27 cellular contexts compared by ENCODE assay signal in genomic region chr3:114020907-114021306, GRCh38.
"Had no signal": no experiment of that assay in that cellular context is flagged by ENCODE, and none has a peak within 500 bp of the region (broad histone marks: within the 10 kb centered on the region; RNA-seq: fewer than 3 reads in every experiment).

No MANE protein-coding gene starts in this region.

- H3K4me1 ChIP-seq: esophagus squamous epithelium, heart right ventricle, left lung, prostate gland, right atrium auricular region, stomach, thyroid gland, vagina had no signal

- H3K27ac ChIP-seq: coronary artery, esophagus squamous epithelium, heart right ventricle, left lung, prostate gland, right atrium auricular region, stomach, thyroid gland, vagina had no signal

- H3K4me3 ChIP-seq: coronary artery, esophagus squamous epithelium, heart right ventricle, left lung, prostate gland, right atrium auricular region, stomach, thyroid gland, vagina had no signal

- H3K9me3 Mint-ChIP-seq: naive thymus-derived CD4-positive, alpha-beta T cell; nephron; stimulated activated memory B cell treated with anti-CD40 and anti-IgM and Interleukin-4, amounts not matched to agents 10 μg/mL and 1 μg/mL and 100 μg/mL, for 72 hours had no signal

- H3K4me1 Mint-ChIP-seq: naive thymus-derived CD4-positive, alpha-beta T cell; nephron had no signal

- DNase-seq: dermis blood vessel endothelial cell; effector memory CD4-positive, alpha-beta T cell; erythroblast; esophagus squamous epithelium; foreskin melanocyte; glutamatergic neuron; heart right ventricle; hippocampal formation; left cardiac atrium; left lung; mesendoderm; midbrain; naive thymus-derived CD4-positive, alpha-beta T cell; nucleus accumbens; stimulated activated CD4-positive, alpha-beta T cell treated with anti-CD3 and anti-CD28 coated beads, Interleukin-2, amount 100 ng/mL, for 24 hours; stimulated activated CD4-positive, alpha-beta T cell treated with anti-CD3 and anti-CD28 coated beads, Interleukin-4, amount 100 ng/mL, for 24 hours; stomach; thyroid gland; trophoblast cell had no signal

- H3K27me3 ChIP-seq: esophagus squamous epithelium, heart right ventricle, left lung, right atrium auricular region, stomach, thyroid gland, vagina had no signal

- H3K9me3 ChIP-seq: esophagus squamous epithelium, heart right ventricle, left lung, prostate gland, right atrium auricular region, stomach, thyroid gland, vagina had no signal

- ATAC-seq: heart right ventricle; left cardiac atrium; left lung; naive thymus-derived CD4-positive, alpha-beta T cell; sciatic nerve; stimulated activated memory B cell treated with anti-CD40 and anti-IgM and Interleukin-4, amounts not matched to agents 10 μg/mL and 1 μg/mL and 100 μg/mL, for 72 hours had no signal

- H3K27ac Mint-ChIP-seq: naive thymus-derived CD4-positive, alpha-beta T cell; nephron; stimulated activated memory B cell treated with anti-CD40 and anti-IgM and Interleukin-4, amounts not matched to agents 10 μg/mL and 1 μg/mL and 100 μg/mL, for 72 hours had no signal

- H3K4me3 Mint-ChIP-seq: naive thymus-derived CD4-positive, alpha-beta T cell; nephron; stimulated activated memory B cell treated with anti-CD40 and anti-IgM and Interleukin-4, amounts not matched to agents 10 μg/mL and 1 μg/mL and 100 μg/mL, for 72 hours had no signal

- FAIRE-seq: islet of Langerhans had no signal

- H3K36me3 ChIP-seq: left lung, prostate gland, right atrium auricular region, thyroid gland, vagina had no signal

- H3K27me3 Mint-ChIP-seq: naive thymus-derived CD4-positive, alpha-beta T cell; stimulated activated memory B cell treated with anti-CD40 and anti-IgM and Interleukin-4, amounts not matched to agents 10 μg/mL and 1 μg/mL and 100 μg/mL, for 72 hours had no signal
